ENCODE assay signal across 1 cellular context in the genomic region with DNA sequence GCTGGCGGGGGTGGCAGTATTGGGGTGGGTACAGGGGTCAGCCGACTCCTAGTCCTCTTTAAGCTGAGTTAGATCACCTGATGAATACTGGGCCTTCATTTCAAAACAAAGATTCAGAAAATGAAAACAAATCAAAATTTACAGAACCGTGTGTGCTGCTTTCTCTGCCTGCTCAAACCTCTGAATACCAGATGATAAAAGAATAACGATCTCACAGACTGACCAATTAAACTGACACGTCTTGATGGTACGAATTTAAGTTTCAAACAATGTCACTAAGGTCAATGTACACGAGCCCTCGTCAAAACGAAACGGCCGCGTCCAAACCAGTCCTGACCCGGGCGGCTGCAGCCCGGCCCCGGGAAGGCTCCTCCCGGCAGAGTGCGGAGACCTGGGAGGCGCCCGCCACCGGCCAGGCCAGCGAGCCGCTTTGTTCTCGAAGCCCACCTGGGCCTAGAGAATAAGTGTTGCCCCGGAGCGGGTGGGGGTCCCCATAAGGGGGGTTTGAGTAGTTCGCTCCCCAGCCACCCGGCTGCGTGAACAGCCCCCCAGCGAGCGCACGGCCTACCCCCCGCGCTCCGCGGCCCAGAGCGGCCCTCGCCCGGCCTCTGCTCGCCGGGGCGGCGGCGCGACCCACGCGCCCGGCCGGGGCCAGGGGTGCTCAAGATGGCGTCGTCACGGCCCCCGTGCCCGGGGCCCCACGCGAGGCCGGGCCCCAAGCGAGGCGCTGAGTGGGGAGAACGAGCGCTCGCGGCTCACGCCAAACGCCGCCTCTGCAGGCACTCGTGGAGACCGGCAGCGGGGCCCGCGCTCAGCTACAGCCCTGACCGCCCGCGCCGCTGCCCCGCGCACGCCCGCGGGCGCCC.
TF ChIP-seq lines count a peak whose summit lies in the region.

No MANE protein-coding gene starts in this region.

TF ChIP-seq in HepG2, 621 proteins besides CTCF, POLR2A, EP300 and RAD21 (continued from another document and continues in another):
- TF ChIP-seq, protein P1, sequence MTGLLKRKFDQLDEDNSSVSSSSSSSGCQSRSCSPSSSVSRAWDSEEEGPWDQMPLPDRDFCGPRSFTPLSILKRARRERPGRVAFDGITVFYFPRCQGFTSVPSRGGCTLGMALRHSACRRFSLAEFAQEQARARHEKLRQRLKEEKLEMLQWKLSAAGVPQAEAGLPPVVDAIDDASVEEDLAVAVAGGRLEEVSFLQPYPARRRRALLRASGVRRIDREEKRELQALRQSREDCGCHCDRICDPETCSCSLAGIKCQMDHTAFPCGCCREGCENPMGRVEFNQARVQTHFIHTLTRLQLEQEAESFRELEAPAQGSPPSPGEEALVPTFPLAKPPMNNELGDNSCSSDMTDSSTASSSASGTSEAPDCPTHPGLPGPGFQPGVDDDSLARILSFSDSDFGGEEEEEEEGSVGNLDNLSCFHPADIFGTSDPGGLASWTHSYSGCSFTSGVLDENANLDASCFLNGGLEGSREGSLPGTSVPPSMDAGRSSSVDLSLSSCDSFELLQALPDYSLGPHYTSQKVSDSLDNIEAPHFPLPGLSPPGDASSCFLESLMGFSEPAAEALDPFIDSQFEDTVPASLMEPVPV (CRISPR knock-in tag; IDR thresholded peaks at IDR 0.05), result no peak
- no peak for TF ChIP-seq HMGA1 (CRISPR knock-in tag; conservative IDR thresholded peaks at IDR 0.05)
- no peak for TF ChIP-seq NBN (conservative IDR thresholded peaks at IDR 0.05)
- TF ChIP-seq, protein P2, sequence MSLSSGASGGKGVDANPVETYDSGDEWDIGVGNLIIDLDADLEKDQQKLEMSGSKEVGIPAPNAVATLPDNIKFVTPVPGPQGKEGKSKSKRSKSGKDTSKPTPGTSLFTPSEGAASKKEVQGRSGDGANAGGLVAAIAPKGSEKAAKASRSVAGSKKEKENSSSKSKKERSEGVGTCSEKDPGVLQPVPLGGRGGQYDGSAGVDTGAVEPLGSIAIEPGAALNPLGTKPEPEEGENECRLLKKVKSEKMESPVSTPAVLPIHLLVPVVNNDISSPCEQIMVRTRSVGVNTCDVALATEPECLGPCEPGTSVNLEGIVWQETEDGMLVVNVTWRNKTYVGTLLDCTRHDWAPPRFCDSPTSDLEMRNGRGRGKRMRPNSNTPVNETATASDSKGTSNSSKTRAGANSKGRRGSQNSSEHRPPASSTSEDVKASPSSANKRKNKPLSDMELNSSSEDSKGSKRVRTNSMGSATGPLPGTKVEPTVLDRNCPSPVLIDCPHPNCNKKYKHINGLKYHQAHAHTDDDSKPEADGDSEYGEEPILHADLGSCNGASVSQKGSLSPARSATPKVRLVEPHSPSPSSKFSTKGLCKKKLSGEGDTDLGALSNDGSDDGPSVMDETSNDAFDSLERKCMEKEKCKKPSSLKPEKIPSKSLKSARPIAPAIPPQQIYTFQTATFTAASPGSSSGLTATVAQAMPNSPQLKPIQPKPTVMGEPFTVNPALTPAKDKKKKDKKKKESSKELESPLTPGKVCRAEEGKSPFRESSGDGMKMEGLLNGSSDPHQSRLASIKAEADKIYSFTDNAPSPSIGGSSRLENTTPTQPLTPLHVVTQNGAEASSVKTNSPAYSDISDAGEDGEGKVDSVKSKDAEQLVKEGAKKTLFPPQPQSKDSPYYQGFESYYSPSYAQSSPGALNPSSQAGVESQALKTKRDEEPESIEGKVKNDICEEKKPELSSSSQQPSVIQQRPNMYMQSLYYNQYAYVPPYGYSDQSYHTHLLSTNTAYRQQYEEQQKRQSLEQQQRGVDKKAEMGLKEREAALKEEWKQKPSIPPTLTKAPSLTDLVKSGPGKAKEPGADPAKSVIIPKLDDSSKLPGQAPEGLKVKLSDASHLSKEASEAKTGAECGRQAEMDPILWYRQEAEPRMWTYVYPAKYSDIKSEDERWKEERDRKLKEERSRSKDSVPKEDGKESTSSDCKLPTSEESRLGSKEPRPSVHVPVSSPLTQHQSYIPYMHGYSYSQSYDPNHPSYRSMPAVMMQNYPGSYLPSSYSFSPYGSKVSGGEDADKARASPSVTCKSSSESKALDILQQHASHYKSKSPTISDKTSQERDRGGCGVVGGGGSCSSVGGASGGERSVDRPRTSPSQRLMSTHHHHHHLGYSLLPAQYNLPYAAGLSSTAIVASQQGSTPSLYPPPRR (CRISPR knock-in tag; IDR thresholded peaks at IDR 0.05; ENCODE audit: borderline replicate concordance), result no peak; the same call in 1 of the 2 replicates
- peak; percentile 38; the same call in 1 of the 2 replicates for TF ChIP-seq ZSCAN9 (CRISPR knock-in tag; IDR thresholded peaks at IDR 0.05; ENCODE audit: borderline replicate concordance)
- TF ChIP-seq KMT2A (CRISPR knock-in tag; IDR thresholded peaks at IDR 0.05), result no peak
- TF ChIP-seq YY1 (IDR thresholded peaks at IDR 0.05; ENCODE audit: insufficient read depth, insufficient replicate concordance, low read depth, low read length), result peak; percentile 74
- TF ChIP-seq, protein P3, sequence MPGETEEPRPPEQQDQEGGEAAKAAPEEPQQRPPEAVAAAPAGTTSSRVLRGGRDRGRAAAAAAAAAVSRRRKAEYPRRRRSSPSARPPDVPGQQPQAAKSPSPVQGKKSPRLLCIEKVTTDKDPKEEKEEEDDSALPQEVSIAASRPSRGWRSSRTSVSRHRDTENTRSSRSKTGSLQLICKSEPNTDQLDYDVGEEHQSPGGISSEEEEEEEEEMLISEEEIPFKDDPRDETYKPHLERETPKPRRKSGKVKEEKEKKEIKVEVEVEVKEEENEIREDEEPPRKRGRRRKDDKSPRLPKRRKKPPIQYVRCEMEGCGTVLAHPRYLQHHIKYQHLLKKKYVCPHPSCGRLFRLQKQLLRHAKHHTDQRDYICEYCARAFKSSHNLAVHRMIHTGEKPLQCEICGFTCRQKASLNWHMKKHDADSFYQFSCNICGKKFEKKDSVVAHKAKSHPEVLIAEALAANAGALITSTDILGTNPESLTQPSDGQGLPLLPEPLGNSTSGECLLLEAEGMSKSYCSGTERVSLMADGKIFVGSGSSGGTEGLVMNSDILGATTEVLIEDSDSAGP (CRISPR knock-in tag; IDR thresholded peaks at IDR 0.05; ENCODE audit: borderline replicate concordance), result 0 out of 2 replicates have a peak, but pooled peaks have one; percentile 16
- 0 out of 2 replicates have a peak, but pooled peaks have one; percentile 43 for TF ChIP-seq ZNF180 (CRISPR knock-in tag; IDR thresholded peaks at IDR 0.05; ENCODE audit: borderline replicate concordance, low read depth)
- TF ChIP-seq ZNF550 (CRISPR knock-in tag; IDR thresholded peaks at IDR 0.05; ENCODE audit: borderline replicate concordance), result no peak
- TF ChIP-seq REL (CRISPR knock-in tag; conservative IDR thresholded peaks at IDR 0.05), result no peak
- TF ChIP-seq, protein P4, sequence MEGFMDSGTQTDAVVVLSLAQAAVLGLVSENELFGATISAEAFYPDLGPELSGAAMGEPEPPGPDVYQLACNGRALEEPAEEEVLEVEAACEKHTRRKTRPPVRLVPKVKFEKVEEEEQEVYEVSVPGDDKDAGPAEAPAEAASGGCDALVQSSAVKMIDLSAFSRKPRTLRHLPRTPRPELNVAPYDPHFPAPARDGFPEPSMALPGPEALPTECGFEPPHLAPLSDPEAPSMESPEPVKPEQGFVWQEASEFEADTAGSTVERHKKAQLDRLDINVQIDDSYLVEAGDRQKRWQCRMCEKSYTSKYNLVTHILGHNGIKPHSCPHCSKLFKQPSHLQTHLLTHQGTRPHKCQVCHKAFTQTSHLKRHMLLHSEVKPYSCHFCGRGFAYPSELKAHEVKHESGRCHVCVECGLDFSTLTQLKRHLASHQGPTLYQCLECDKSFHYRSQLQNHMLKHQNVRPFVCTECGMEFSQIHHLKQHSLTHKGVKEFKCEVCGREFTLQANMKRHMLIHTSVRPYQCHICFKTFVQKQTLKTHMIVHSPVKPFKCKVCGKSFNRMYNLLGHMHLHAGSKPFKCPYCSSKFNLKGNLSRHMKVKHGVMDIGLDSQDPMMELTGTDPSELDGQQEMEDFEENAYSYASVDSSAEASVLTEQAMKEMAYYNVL (CRISPR knock-in tag; IDR thresholded peaks at IDR 0.05; ENCODE audit: borderline replicate concordance), result 0 out of 2 replicates have a peak, but pooled peaks have one; percentile 50
- TF ChIP-seq, protein P5, sequence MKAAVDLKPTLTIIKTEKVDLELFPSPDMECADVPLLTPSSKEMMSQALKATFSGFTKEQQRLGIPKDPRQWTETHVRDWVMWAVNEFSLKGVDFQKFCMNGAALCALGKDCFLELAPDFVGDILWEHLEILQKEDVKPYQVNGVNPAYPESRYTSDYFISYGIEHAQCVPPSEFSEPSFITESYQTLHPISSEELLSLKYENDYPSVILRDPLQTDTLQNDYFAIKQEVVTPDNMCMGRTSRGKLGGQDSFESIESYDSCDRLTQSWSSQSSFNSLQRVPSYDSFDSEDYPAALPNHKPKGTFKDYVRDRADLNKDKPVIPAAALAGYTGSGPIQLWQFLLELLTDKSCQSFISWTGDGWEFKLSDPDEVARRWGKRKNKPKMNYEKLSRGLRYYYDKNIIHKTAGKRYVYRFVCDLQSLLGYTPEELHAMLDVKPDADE (CRISPR knock-in tag; IDR thresholded peaks at IDR 0.05), result peak; percentile 6; the same call in 1 of the 2 replicates
- TF ChIP-seq, protein P6, sequence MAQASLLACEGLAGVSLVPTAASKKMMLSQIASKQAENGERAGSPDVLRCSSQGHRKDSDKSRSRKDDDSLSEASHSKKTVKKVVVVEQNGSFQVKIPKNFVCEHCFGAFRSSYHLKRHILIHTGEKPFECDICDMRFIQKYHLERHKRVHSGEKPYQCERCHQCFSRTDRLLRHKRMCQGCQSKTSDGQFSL (CRISPR knock-in tag; IDR thresholded peaks at IDR 0.05), result 0 out of 2 replicates have a peak, but pooled peaks have one; percentile 40
- no peak; the same call in 1 of the 2 replicates for TF ChIP-seq MYC (CRISPR knock-in tag; IDR thresholded peaks at IDR 0.05; ENCODE audit: borderline replicate concordance)
- TF ChIP-seq BORCS8-MEF2B (CRISPR knock-in tag; IDR thresholded peaks at IDR 0.05), result 0 out of 2 replicates have a peak, but pooled peaks have one; percentile 3
- 0 out of 2 replicates have a peak, but pooled peaks have one; percentile 65 for TF ChIP-seq ZNF879 (CRISPR knock-in tag; IDR thresholded peaks at IDR 0.05)
- TF ChIP-seq, protein P7, sequence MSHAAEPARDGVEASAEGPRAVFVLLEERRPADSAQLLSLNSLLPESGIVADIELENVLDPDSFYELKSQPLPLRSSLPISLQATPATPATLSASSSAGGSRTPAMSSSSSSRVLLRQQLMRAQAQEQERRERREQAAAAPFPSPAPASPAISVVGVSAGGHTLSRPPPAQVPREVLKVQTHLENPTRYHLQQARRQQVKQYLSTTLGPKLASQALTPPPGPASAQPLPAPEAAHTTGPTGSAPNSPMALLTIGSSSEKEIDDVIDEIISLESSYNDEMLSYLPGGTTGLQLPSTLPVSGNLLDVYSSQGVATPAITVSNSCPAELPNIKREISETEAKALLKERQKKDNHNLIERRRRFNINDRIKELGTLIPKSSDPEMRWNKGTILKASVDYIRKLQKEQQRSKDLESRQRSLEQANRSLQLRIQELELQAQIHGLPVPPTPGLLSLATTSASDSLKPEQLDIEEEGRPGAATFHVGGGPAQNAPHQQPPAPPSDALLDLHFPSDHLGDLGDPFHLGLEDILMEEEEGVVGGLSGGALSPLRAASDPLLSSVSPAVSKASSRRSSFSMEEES (CRISPR knock-in tag; IDR thresholded peaks at IDR 0.05), result no peak
- peak; percentile 5; the same call in 1 of the 2 replicates for TF ChIP-seq GLI4 (CRISPR knock-in tag; IDR thresholded peaks at IDR 0.05; ENCODE audit: borderline replicate concordance)
- TF ChIP-seq, protein P8, sequence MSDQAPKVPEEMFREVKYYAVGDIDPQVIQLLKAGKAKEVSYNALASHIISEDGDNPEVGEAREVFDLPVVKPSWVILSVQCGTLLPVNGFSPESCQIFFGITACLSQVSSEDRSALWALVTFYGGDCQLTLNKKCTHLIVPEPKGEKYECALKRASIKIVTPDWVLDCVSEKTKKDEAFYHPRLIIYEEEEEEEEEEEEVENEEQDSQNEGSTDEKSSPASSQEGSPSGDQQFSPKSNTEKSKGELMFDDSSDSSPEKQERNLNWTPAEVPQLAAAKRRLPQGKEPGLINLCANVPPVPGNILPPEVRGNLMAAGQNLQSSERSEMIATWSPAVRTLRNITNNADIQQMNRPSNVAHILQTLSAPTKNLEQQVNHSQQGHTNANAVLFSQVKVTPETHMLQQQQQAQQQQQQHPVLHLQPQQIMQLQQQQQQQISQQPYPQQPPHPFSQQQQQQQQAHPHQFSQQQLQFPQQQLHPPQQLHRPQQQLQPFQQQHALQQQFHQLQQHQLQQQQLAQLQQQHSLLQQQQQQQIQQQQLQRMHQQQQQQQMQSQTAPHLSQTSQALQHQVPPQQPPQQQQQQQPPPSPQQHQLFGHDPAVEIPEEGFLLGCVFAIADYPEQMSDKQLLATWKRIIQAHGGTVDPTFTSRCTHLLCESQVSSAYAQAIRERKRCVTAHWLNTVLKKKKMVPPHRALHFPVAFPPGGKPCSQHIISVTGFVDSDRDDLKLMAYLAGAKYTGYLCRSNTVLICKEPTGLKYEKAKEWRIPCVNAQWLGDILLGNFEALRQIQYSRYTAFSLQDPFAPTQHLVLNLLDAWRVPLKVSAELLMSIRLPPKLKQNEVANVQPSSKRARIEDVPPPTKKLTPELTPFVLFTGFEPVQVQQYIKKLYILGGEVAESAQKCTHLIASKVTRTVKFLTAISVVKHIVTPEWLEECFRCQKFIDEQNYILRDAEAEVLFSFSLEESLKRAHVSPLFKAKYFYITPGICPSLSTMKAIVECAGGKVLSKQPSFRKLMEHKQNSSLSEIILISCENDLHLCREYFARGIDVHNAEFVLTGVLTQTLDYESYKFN (CRISPR knock-in tag; conservative IDR thresholded peaks at IDR 0.05), result peak; percentile 23; the same call in 1 of the 2 replicates
- TF ChIP-seq ZNF225 (CRISPR knock-in tag; IDR thresholded peaks at IDR 0.05), result peak; percentile 14; the same call in 1 of the 2 replicates
- TF ChIP-seq FLYWCH1 (CRISPR knock-in tag; IDR thresholded peaks at IDR 0.05), result no peak
- no peak; the same call in 1 of the 2 replicates for TF ChIP-seq SALL1 (CRISPR knock-in tag; IDR thresholded peaks at IDR 0.05)
- 0 out of 2 replicates have a peak, but pooled peaks have one; percentile 47 for TF ChIP-seq NRL (CRISPR knock-in tag; IDR thresholded peaks at IDR 0.05; ENCODE audit: borderline replicate concordance)
- no peak for TF ChIP-seq CCAR2 (optimal IDR thresholded peaks at IDR 0.05; ENCODE audit: low read depth, low read length)
- peak; percentile 58; the same call in 1 of the 2 replicates for TF ChIP-seq ZNF30 (CRISPR knock-in tag; IDR thresholded peaks at IDR 0.05)
- 0 out of 2 replicates have a peak, but pooled peaks have one; percentile 40 for TF ChIP-seq AKAP8 (CRISPR knock-in tag; IDR thresholded peaks at IDR 0.05)
- 0 out of 2 replicates have a peak, but pooled peaks have one; percentile 67 for TF ChIP-seq ZNF317 (CRISPR knock-in tag; IDR thresholded peaks at IDR 0.05)
- TF ChIP-seq, protein P9, sequence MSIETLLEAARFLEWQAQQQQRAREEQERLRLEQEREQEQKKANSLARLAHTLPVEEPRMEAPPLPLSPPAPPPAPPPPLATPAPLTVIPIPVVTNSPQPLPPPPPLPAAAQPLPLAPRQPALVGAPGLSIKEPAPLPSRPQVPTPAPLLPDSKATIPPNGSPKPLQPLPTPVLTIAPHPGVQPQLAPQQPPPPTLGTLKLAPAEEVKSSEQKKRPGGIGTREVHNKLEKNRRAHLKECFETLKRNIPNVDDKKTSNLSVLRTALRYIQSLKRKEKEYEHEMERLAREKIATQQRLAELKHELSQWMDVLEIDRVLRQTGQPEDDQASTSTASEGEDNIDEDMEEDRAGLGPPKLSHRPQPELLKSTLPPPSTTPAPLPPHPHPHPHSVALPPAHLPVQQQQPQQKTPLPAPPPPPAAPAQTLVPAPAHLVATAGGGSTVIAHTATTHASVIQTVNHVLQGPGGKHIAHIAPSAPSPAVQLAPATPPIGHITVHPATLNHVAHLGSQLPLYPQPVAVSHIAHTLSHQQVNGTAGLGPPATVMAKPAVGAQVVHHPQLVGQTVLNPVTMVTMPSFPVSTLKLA (IDR thresholded peaks at IDR 0.05), result no peak
- TF ChIP-seq CBX1 (IDR thresholded peaks at IDR 0.05; ENCODE audit: low read depth), result no peak
- no peak for TF ChIP-seq ZNF383 (CRISPR knock-in tag; IDR thresholded peaks at IDR 0.05; ENCODE audit: borderline replicate concordance)
- TF ChIP-seq ZNF703 (CRISPR knock-in tag; IDR thresholded peaks at IDR 0.05; ENCODE audit: borderline replicate concordance), result no peak
- TF ChIP-seq ZNF24 (IDR thresholded peaks at IDR 0.05), result 0 out of 2 replicates have a peak, but pooled peaks have one; percentile 19
